ENCODE assay signal across 1 cellular context in the genomic region with DNA sequence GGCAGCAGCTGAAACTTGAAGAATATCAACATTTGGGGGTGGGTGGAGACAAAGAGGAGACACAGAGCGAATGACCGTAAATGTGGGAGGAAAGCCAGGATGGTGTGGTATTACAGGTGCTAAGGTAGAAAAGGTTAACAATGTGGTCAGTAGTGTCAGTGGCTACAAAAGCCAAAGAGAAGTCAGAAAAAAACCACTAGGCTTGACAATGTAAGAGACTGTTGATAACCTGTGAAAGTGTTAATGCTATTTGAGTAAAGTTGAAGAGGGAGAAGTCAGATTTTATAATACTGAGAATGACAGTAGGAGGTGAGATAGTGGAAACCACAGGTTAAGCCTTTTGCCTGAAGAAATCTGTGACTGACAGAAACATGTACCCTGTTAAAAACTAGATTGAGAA.
TF ChIP-seq lines count a peak whose summit lies in the region.

No MANE protein-coding gene starts in this region.

TF ChIP-seq in GM23338, 12 proteins besides CTCF, POLR2A, EP300 and RAD21 (continued from another document):
- TF ChIP-seq CREB1 (CRISPR knock-in tag; IDR thresholded peaks at IDR 0.05; ENCODE audit: low read depth) (no peak), JUNB (IDR thresholded peaks at IDR 0.05; ENCODE audit: unreplicated experiment) (no peak)
